ENCODE assay signal across 8 cellular contexts in the genomic region with DNA sequence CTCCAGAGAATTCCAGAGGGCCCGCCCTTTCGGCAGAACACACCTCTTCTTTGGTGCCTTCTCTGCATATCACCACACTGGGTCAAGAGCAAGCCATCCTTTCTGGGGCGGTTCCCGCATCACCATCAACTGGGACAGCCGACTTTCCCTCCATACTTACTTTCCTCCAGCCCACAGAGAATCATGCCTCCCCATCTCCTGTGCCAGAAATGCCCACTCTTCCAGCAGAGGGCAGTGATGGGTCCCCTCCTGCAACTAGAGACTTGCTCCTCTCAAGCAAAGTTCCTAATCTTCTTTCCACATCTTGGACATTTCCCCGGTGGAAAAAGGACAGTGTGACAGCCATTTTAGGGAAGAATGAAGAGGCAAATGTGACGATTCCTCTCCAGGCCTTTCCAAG.
DNase-seq lines count a peak whose midpoint lies in the region; ATAC-seq and TF ChIP-seq lines count a peak whose summit lies in the region.

No MANE protein-coding gene starts in this region.

- H3K9ac ChIP-seq in SK-N-SH, result no peak overlapping the region

- CTCF ChIA-PET in SK-N-SH (lab: Yijun Ruan, JAX), result interaction anchor here (0.7 to 1.4 kb wide), 7 partner anchors 8 to 200 kb away, joined by 3 to 6 read pairs (median 3); no protein-coding TSS in a partner anchor

- H2AFZ ChIP-seq in SK-N-SH (ENCODE audit: low read depth), result no peak overlapping the region

- DNase-seq in Caki2 (ENCODE audit: low read depth), result peak; percentile 26
- DNase-seq in HAP-1 (ENCODE audit: low spot score in 2 of 2), result peak; percentile 36 to 75
- peak; percentile 59 for DNase-seq in SK-N-SH
- DNase-seq in caudate nucleus (lab: John Stamatoyannopoulos, UW), result peak in 33 of 61 donors; percentile 3 to 51 (median 20)
- DNase-seq in left lung, result peak in 1 of 2 donors; percentile 40
- DNase-seq in stimulated activated naive CD8-positive, alpha-beta T cell treated with anti-CD3 and anti-CD28 coated beads, Interleukin-15, Interleukin-2, amounts not matched to agents 100 U/mL and 50 U/mL, for 24 hours, result peak; percentile 35

- H3K4me2 ChIP-seq in SK-N-SH, result no peak overlapping the region

- peak; percentile 66 for TF ChIP-seq CTCF in SK-N-SH (IDR thresholded peaks at IDR 0.05)
- TF ChIP-seq CTCF in left lung (IDR thresholded peaks at IDR 0.05), result peak; percentile 52 to 60

- peaks cover 18% of the 10 kb centered on the region for H3F3A ChIP-seq in SK-N-SH (replicated peaks; ENCODE audit: insufficient read depth)

- in situ Hi-C loops in Caki2 (cut with HindIII; ENCODE audit: low pct_unique_long_range_greater_than_20kb, low sequenced_read_pairs) (no loop called here), HAP-1 (cut with MboI; ENCODE audit: low sequenced_read_pairs) (no loop called here)

- no peak overlapping the region for H3K4me3 ChIP-seq in HAP-1
- H3K4me3 ChIP-seq in SK-N-SH (ENCODE audit: low read depth in 2 of 2, low read length in 1 of 2), result no peak overlapping the region; a peak in 1 of 4 replicates
- no peak overlapping the region for H3K4me3 ChIP-seq in left lung

- WGBS in SK-N-SH (ENCODE audit: low lambda C conversion rate), result 79% methylated on average over 7 of the region's 7 CpGs

- TF ChIP-seq EP300 in SK-N-SH (IDR thresholded peaks at IDR 0.05; ENCODE audit: borderline replicate concordance in 1 of 2, low read depth in 1 of 2, low read length in 1 of 2), result no peak

- intact Hi-C loops in left lung (cut with DNase I), result no loop called here

- no peaks in the 10 kb centered on the region for H4K20me1 ChIP-seq in SK-N-SH (ENCODE audit: insufficient read depth)

- H3K79me2 ChIP-seq in SK-N-SH (ENCODE audit: insufficient read depth), result peaks cover 89% of the 10 kb centered on the region

- H3K9me2 ChIP-seq in SK-N-SH, result no peaks in the 10 kb centered on the region

- TF ChIP-seq RAD21 in SK-N-SH (IDR thresholded peaks at IDR 0.05; ENCODE audit: low read length), result peak; percentile 54

- no peaks in the 10 kb centered on the region for H3K9me3 ChIP-seq in HAP-1
- no peaks in the 10 kb centered on the region for H3K9me3 ChIP-seq in SK-N-SH
- no peaks in the 10 kb centered on the region for H3K9me3 ChIP-seq in left lung

- H3K4me1 ChIP-seq in HAP-1, result no peaks in the 10 kb centered on the region
- peaks cover 0 to 27% of the 10 kb centered on the region in 2 experiments; a peak in 2 of 4 replicates for H3K4me1 ChIP-seq in SK-N-SH (ENCODE audit: control insufficient read depth in 1 of 2, insufficient read depth in 2 of 2, low read depth in 1 of 2, low read length in 1 of 2)
- no peaks in the 10 kb centered on the region for H3K4me1 ChIP-seq in left lung

- ATAC-seq in left lung (peak; percentile 90), GM21717 (IDR thresholded peaks at IDR 0.05; ENCODE audit: unreplicated experiment) (no peak), GM21619 (IDR thresholded peaks at IDR 0.05; ENCODE audit: unreplicated experiment) (no peak)
- ATAC-seq in stimulated activated naive CD8-positive, alpha-beta T cell treated with anti-CD3 and anti-CD28 coated beads, Interleukin-15, Interleukin-2, amounts not matched to agents 100 U/mL and 50 U/mL, for 24 hours, result no peak

- H3K27ac ChIP-seq in SK-N-SH (ENCODE audit: low read depth in 2 of 2, low read length in 1 of 2) (peak overlapping the region in 1 of 2 experiments; percentile 9; a peak in 1 of 4 replicates), caudate nucleus (ENCODE audit: low read depth, low read length) (no peak overlapping the region), left lung (no peak overlapping the region)

- H3K36me3 ChIP-seq in HAP-1 (replicated peaks) (no peaks in the 10 kb centered on the region), SK-N-SH (replicated peaks in 1 of 2; ENCODE audit: control insufficient read depth in 1 of 2, insufficient read depth in 2 of 2, low read length in 1 of 2) (peaks cover 4 to 28% of the 10 kb centered on the region in 2 experiments), left lung (no peaks in the 10 kb centered on the region)

- H3K27me3 ChIP-seq in HAP-1 (ENCODE audit: low read depth) (peaks cover 10% of the 10 kb centered on the region; the same call in 1 of the 2 replicates), SK-N-SH (ENCODE audit: insufficient read depth) (no peaks in the 10 kb centered on the region), left lung (no peaks in the 10 kb centered on the region)

- POLR2A ChIA-PET in SK-N-SH (lab: Yijun Ruan, JAX), result no interaction called here

TF ChIP-seq in SK-N-SH, 30 proteins besides CTCF, POLR2A, EP300 and RAD21:
- TF ChIP-seq SMC3 (IDR thresholded peaks at IDR 0.05; ENCODE audit: low read depth, low read length) (peak; percentile 64), YY1 (IDR thresholded peaks at IDR 0.05; ENCODE audit: low read depth) (no peak)
